In genomic region chr22:39039306-39040126, GRCh38 we compare ENCODE assay signal across 10 cellular contexts. TPM values are rescaled to one million over a fixed set of nuclear protein-coding genes. Genes with fewer than 3 reads are reported as not detected.
DNase-seq lines count a peak whose midpoint lies in the region; ATAC-seq, FAIRE-seq and TF ChIP-seq lines count a peak whose summit lies in the region.
"Had no signal": no experiment of that assay in that cellular context is flagged by ENCODE, and none has a peak within 500 bp of the region (broad histone marks: within the 10 kb centered on the region; RNA-seq: fewer than 3 reads in every experiment).

No MANE protein-coding gene starts in this region.

- H3K4me3 ChIP-seq in HCT116 (replicated peaks in 1 of 2; ENCODE audit: low read depth in 1 of 2, low read length in 2 of 2) (peak overlapping the region; percentile 28 to 30), K562 (no peak overlapping the region), neural progenitor cell (peak overlapping the region; percentile 31)

- H3K4me1 Mint-ChIP-seq in CD14-positive monocyte = peaks cover 24% of the 10 kb centered on the region
- H3K4me1 Mint-ChIP-seq in neural progenitor cell = peaks cover 34% of the 10 kb centered on the region

- 0 out of 2 replicates have a peak overlapping the region, but pooled peaks have one; percentile 17 for H3K9ac ChIP-seq in HCT116 (ENCODE audit: low read length)
- H3K9ac ChIP-seq in K562 (ENCODE audit: insufficient read depth in 1 of 2, low read depth in 2 of 2, low read length in 2 of 2) = no peak overlapping the region; a peak in 1 of 4 replicates
- H3K9ac ChIP-seq in neural progenitor cell = no peak overlapping the region

- H3K27me3 ChIP-seq in HCT116 (ENCODE audit: insufficient read depth, low read length) (no peaks in the 10 kb centered on the region), K562 (ENCODE audit: control insufficient read depth in 2 of 2, insufficient read depth in 2 of 2, low read length in 2 of 2) (no peaks in the 10 kb centered on the region), neural progenitor cell (no peaks in the 10 kb centered on the region)

- H4K20me1 ChIP-seq in HCT116 (ENCODE audit: insufficient read depth) = no peaks in the 10 kb centered on the region
- H4K20me1 ChIP-seq in K562 (replicated peaks; ENCODE audit: control insufficient read depth, insufficient read depth, low read length) = no peaks in the 10 kb centered on the region
- no peaks in the 10 kb centered on the region for H4K20me1 ChIP-seq in neural progenitor cell (ENCODE audit: low read depth)

- H3K4me3 Mint-ChIP-seq in CD14-positive monocyte (peak overlapping the region; percentile 79 to 82), neural progenitor cell (peak overlapping the region; percentile 79)

- H3K9me2 ChIP-seq in HCT116 (ENCODE audit: insufficient read depth) = no peaks in the 10 kb centered on the region

- peak overlapping the region; percentile 94 for H3K4me2 ChIP-seq in HCT116 (ENCODE audit: low read length)
- peak overlapping the region; percentile 49; the same call in 1 of the 2 replicates for H3K4me2 ChIP-seq in K562 (ENCODE audit: insufficient read depth, low read length)
- peak overlapping the region; percentile 90 for H3K4me2 ChIP-seq in neural progenitor cell

- POLR2A ChIA-PET in HCT116 (lab: Charles Lee) (no interaction called here), K562 (lab: Yijun Ruan, JAX) (interaction anchor here (1.1 kb wide), 1 partner anchor 55 kb away, joined by 3 read pairs; no protein-coding TSS in a partner anchor)

- 71% methylated on average over 15 of the region's 19 CpGs for WGBS in K562 (ENCODE audit: insufficient coverage, low coverage, missing lambda C conversion rate)

- FAIRE-seq in K562 (lab: Jason Lieb, UNC) = peak; percentile 75
- FAIRE-seq: G401.6 had no signal

- H3K27ac ChIP-seq in HCT116 (ENCODE audit: low read depth, low read length) (peak overlapping the region; percentile 87), K562 (ENCODE audit: extremely low read depth, low read depth, low read length) (no peak overlapping the region), neural progenitor cell (no peak overlapping the region)

- DNase-seq in CD14-positive monocyte (ENCODE audit: low spot score) (no peak), HCT116 (ENCODE audit: low read depth, low spot score) (no peak), K562 (ENCODE audit: extremely low read depth in 1 of 4, low spot score in 3 of 4) (no peak), neural progenitor cell (ENCODE audit: low spot score) (no peak), NCI-H446 treated with DMSO at 0.1 percent for 48 hours (lab: John Stamatoyannopoulos, UW) (no peak), cortex of kidney (lab: John Stamatoyannopoulos, UW) (no peak)
- DNase-seq: NCI-H1436 treated with DMSO at 0.1 percent for 48 hours had no signal

- RAD21 ChIA-PET in HCT116 (lab: Charles Lee; ENCODE audit: low non-redundant PET in 1 of 2, low total read pairs in 2 of 2, uncharacterized antibody in 2 of 2, unreplicated experiment in 2 of 2) = no interaction called here

- H3K27ac Mint-ChIP-seq in CD14-positive monocyte (peak overlapping the region in 6 of 7 donors; percentile 8 to 82 (median 44)), neural progenitor cell (peak overlapping the region; percentile 88)

- CTCF ChIA-PET in HCT116 (lab: Charles Lee) = no interaction called here
- CTCF ChIA-PET in K562 (lab: Yijun Ruan, JAX; ENCODE audit: low intra/inter-chr PET ratio) = no interaction called here

- ATAC-seq in HCT116 = no peak
- 0 out of 3 replicates have a peak, but pooled peaks have one; percentile 16 for ATAC-seq in K562
- ATAC-seq in HG02763 (IDR thresholded peaks at IDR 0.05; ENCODE audit: unreplicated experiment) = no peak
- no peak for ATAC-seq in GM18498 (IDR thresholded peaks at IDR 0.05; ENCODE audit: unreplicated experiment)

- intact Hi-C loops in CD14-positive monocyte (cut with micrococcal nuclease) (no loop called here), HCT116 (cut with micrococcal nuclease) (no loop called here), K562 (cut with micrococcal nuclease) (no loop called here)

- H3K4me1 ChIP-seq in HCT116 (ENCODE audit: control insufficient read depth in 1 of 2, insufficient read depth in 2 of 2, low read length in 2 of 2) (peaks cover 16 to 19% of the 10 kb centered on the region in 2 experiments; a peak in 3 of 4 replicates), K562 (replicated peaks in 1 of 2; ENCODE audit: control insufficient read depth in 2 of 2, insufficient read depth in 2 of 2, low read length in 2 of 2) (peaks cover 0 to 21% of the 10 kb centered on the region in 2 experiments; a peak in 4 of 5 replicates), neural progenitor cell (peaks cover 20% of the 10 kb centered on the region)

- H3K27me3 Mint-ChIP-seq in CD14-positive monocyte (ENCODE audit: low read depth in 3 of 3) (no peaks in the 10 kb centered on the region), neural progenitor cell (ENCODE audit: insufficient read depth, low read depth) (peaks cover 11% of the 10 kb centered on the region)

- in situ Hi-C loops in K562 (cut with MboI) = loop anchor here (5.0 kb wide), 1 partner anchor 38 kb away; the partner anchor contains the start of gene APOBEC3G

- H3F3A ChIP-seq in neural progenitor cell (ENCODE audit: low read depth) = peaks cover 12% of the 10 kb centered on the region

- H3K9me1 ChIP-seq in K562 (ENCODE audit: control insufficient read depth, insufficient read depth, low read length) = no peaks in the 10 kb centered on the region

- H3K9me3 ChIP-seq in HCT116 (ENCODE audit: control insufficient read depth in 1 of 2, insufficient read depth in 1 of 2, low read depth in 1 of 2, low read length in 2 of 2) (no peaks in the 10 kb centered on the region), K562 (replicated peaks; ENCODE audit: control insufficient read depth, insufficient read depth, low read depth, low read length) (no peaks in the 10 kb centered on the region), neural progenitor cell (ENCODE audit: low read depth) (no peaks in the 10 kb centered on the region)

- H3K36me3 Mint-ChIP-seq in CD14-positive monocyte (peaks cover 6 to 13% of the 10 kb centered on the region in 2 donors), neural progenitor cell (no peaks in the 10 kb centered on the region)

- BruUV-seq in HCT116 (replicated peaks; lab: Mats Ljungman, UMichigan) = no TSS peak
- no TSS peak for BruUV-seq in K562 (replicated peaks; lab: Mats Ljungman, UMichigan)

- TF ChIP-seq POLR2A in HCT116 (IDR thresholded peaks at IDR 0.05; ENCODE audit: borderline replicate concordance, extremely low read depth, insufficient read depth, insufficient read length) (no peak), K562 (conservative IDR thresholded peaks at IDR 0.05) (no peak)

- TF ChIP-seq CTCF in CD14-positive monocyte (IDR thresholded peaks at IDR 0.05) (no peak), HCT116 (IDR thresholded peaks at IDR 0.05 in 2 of 3, conservative IDR thresholded peaks at IDR 0.05 in 1 of 3; ENCODE audit: borderline replicate concordance in 1 of 3, insufficient read depth in 1 of 3, low read depth in 2 of 3, low read length in 2 of 3) (no peak), K562 (IDR thresholded peaks at IDR 0.05 in 2 of 3, conservative IDR thresholded peaks at IDR 0.05 in 1 of 3; ENCODE audit: insufficient read depth in 2 of 3, low read depth in 1 of 3, low read length in 3 of 3) (no peak), neural progenitor cell (IDR thresholded peaks at IDR 0.05) (no peak)

- H2AFZ ChIP-seq in HCT116 (ENCODE audit: low read depth, low read length, poor library complexity, severe bottlenecking) (no peak overlapping the region), K562 (ENCODE audit: low read depth, low read length) (no peak overlapping the region), neural progenitor cell (replicated peaks) (no peak overlapping the region)

- TF ChIP-seq RAD21 in HCT116 (IDR thresholded peaks at IDR 0.05; ENCODE audit: low read depth) (no peak), K562 (CRISPR knock-in tag; conservative IDR thresholded peaks at IDR 0.05 in 1 of 2, IDR thresholded peaks at IDR 0.05 in 1 of 2) (no peak)

- H3K36me3 ChIP-seq in HCT116 (ENCODE audit: control insufficient read depth in 1 of 2, insufficient read depth in 2 of 2, low read length in 2 of 2) = no peaks in the 10 kb centered on the region
- no peaks in the 10 kb centered on the region for H3K36me3 ChIP-seq in K562 (ENCODE audit: control insufficient read depth, insufficient read depth, low read length)
- H3K36me3 ChIP-seq in neural progenitor cell = no peaks in the 10 kb centered on the region

- H3K9me3 Mint-ChIP-seq in CD14-positive monocyte (peaks cover 0 to 1% (median 0%) of the 10 kb centered on the region in 7 donors), neural progenitor cell (no peaks in the 10 kb centered on the region)

- H3K79me2 ChIP-seq in HCT116 (ENCODE audit: insufficient read depth, low read length) = 0 out of 2 replicates have a peak, but pooled peaks cover 4% of the 10 kb centered on the region
- peaks cover 14% of the 10 kb centered on the region for H3K79me2 ChIP-seq in K562 (ENCODE audit: control insufficient read depth, insufficient read depth, low read length)
- H3K79me2 ChIP-seq in neural progenitor cell (ENCODE audit: low read depth) = no peaks in the 10 kb centered on the region

- TF ChIP-seq EP300 in K562 (IDR thresholded peaks at IDR 0.05; ENCODE audit: low read length) = no peak

RNA-seq across cellular contexts. Expression of gene APOBEC3F, which starts 1.1 kb away (rescaled TPM):
- polyA plus RNA-seq in CD14-positive monocyte = 1 to 10 TPM; 4.4 to 8.0 TPM
- 11.1 TPM for total RNA-seq in HCT116 (2021; ENCODE audit: unreplicated experiment)
- 7.9 and 9.7 TPM in 2 replicates for polyA plus RNA-seq in HCT116 (2012)
- 10.6 and 19.4 TPM in 2 replicates for total RNA-seq in K562 (2011; cell fraction: chromatin; rRNA removed; ENCODE audit: low replicate concordance)
- 12.4 and 13.3 TPM in 2 replicates for total RNA-seq in K562 (2011; cell fraction: nucleolus; rRNA removed)
- total RNA-seq in K562 (2011; cell fraction: nucleoplasm; rRNA removed) = 9.5 and 12.7 TPM in 2 replicates
- 1.6 and 2.4 TPM in 2 replicates for total RNA-seq in K562 (2014; rRNA removed)
- total RNA-seq in K562 (2014; rRNA removed; fragmentation: Illumina TruSeq; extraction: Trizol) = 0.80 and 1.1 TPM in 2 replicates
- total RNA-seq in K562 (2015; rRNA removed; fragmentation: Illumina TruSeq; extraction: Trizol) = 1.5 and 1.9 TPM in 2 replicates
- total RNA-seq in K562 (2021) = 3.3 and 5.0 TPM in 2 replicates
- 1.6 TPM in 2 replicates for polyA plus RNA-seq in K562 (2011; rRNA removed)
- polyA plus RNA-seq in K562 (2011; cell fraction: cytosol; rRNA removed) = 2.4 and 2.5 TPM in 2 replicates
- 2.4 and 2.7 TPM in 2 replicates for polyA plus RNA-seq in K562 (2011; cell fraction: nucleus; rRNA removed)
- polyA plus RNA-seq in K562 (2012) = 2.3 and 2.9 TPM in 2 replicates
- 2.2 and 2.7 TPM in 2 replicates for polyA plus RNA-seq in K562 (2014; fragmentation: Illumina TruSeq; extraction: Trizol)
- 1 to 10 TPM; 1.4 to 2.0 TPM for polyA plus RNA-seq in K562 (2014; fragmentation: Nextera tagmentation; extraction: Ambion mirVana)
- polyA plus RNA-seq in K562 (2014; rRNA removed) = 1.7 and 4.0 TPM in 2 replicates
- 2.8 and 3.4 TPM in 2 replicates for polyA minus RNA-seq in K562 (2011; rRNA and poly(A)+ RNA removed)
- polyA minus RNA-seq in K562 (2011; cell fraction: cytosol; rRNA and poly(A)+ RNA removed) = 0.73 and 2.1 TPM in 2 replicates
- 6.7 and 7.0 TPM in 2 replicates for polyA minus RNA-seq in K562 (2011; cell fraction: nucleus; rRNA and poly(A)+ RNA removed)
- 0.45 and 2.8 TPM in 2 replicates for total RNA-seq in neural progenitor cell (ENCODE audit: low replicate concordance)

RNA-seq across cellular contexts. Expression of gene APOBEC3D, which starts 18.6 kb away (rescaled TPM):
- 1 to 10 TPM; 1.7 to 2.0 TPM for polyA plus RNA-seq in CD14-positive monocyte
- total RNA-seq in HCT116 (2021; ENCODE audit: unreplicated experiment) = 3.3 TPM
- polyA plus RNA-seq in HCT116 (2012) = 1.1 and 1.8 TPM in 2 replicates
- total RNA-seq in K562 (2011; cell fraction: chromatin; rRNA removed; ENCODE audit: low replicate concordance) = 10.1 and 16.3 TPM in 2 replicates
- total RNA-seq in K562 (2011; cell fraction: nucleolus; rRNA removed) = 8.8 and 9.8 TPM in 2 replicates
- total RNA-seq in K562 (2011; cell fraction: nucleoplasm; rRNA removed) = 10.0 and 11.8 TPM in 2 replicates
- total RNA-seq in K562 (2014; rRNA removed) = 4.3 and 6.4 TPM in 2 replicates
- 3.0 and 3.7 TPM in 2 replicates for total RNA-seq in K562 (2014; rRNA removed; fragmentation: Illumina TruSeq; extraction: Trizol)
- 6.4 and 6.8 TPM in 2 replicates for total RNA-seq in K562 (2015; rRNA removed; fragmentation: Illumina TruSeq; extraction: Trizol)
- 9.1 and 9.6 TPM in 2 replicates for total RNA-seq in K562 (2021)
- 5.1 and 6.0 TPM in 2 replicates for polyA plus RNA-seq in K562 (2011; rRNA removed)
- 4.1 and 8.9 TPM in 2 replicates for polyA plus RNA-seq in K562 (2011; cell fraction: cytosol; rRNA removed)
- polyA plus RNA-seq in K562 (2011; cell fraction: nucleus; rRNA removed) = 3.5 and 7.3 TPM in 2 replicates
- 7.0 and 7.2 TPM in 2 replicates for polyA plus RNA-seq in K562 (2012)
- 6.6 and 7.4 TPM in 2 replicates for polyA plus RNA-seq in K562 (2014; fragmentation: Illumina TruSeq; extraction: Trizol)
- polyA plus RNA-seq in K562 (2014; fragmentation: Nextera tagmentation; extraction: Ambion mirVana) = 1 to 10 TPM; 4.7 to 8.4 TPM
- polyA plus RNA-seq in K562 (2014; rRNA removed) = 4.4 and 6.0 TPM in 2 replicates
- polyA minus RNA-seq in K562 (2011; rRNA and poly(A)+ RNA removed) = 6.0 and 7.8 TPM in 2 replicates
- polyA minus RNA-seq in K562 (2011; cell fraction: cytosol; rRNA and poly(A)+ RNA removed) = 2.6 and 5.6 TPM in 2 replicates
- polyA minus RNA-seq in K562 (2011; cell fraction: nucleus; rRNA and poly(A)+ RNA removed) = 1.3 and 1.8 TPM in 2 replicates
- 0.26 and 0.87 TPM in 2 replicates for total RNA-seq in neural progenitor cell (ENCODE audit: low replicate concordance)

RNA-seq across cellular contexts. Expression of gene APOBEC3C, which starts 25.5 kb away (rescaled TPM):
- 10 to 100 TPM; 69.4 to 86.3 TPM for polyA plus RNA-seq in CD14-positive monocyte
- 40.2 TPM for total RNA-seq in HCT116 (2021; ENCODE audit: unreplicated experiment)
- polyA plus RNA-seq in HCT116 (2012) = 34.2 and 37.9 TPM in 2 replicates
- 12.1 and 20.9 TPM in 2 replicates for total RNA-seq in K562 (2011; cell fraction: chromatin; rRNA removed; ENCODE audit: low replicate concordance)
- 11.8 and 13.8 TPM in 2 replicates for total RNA-seq in K562 (2011; cell fraction: nucleolus; rRNA removed)
- total RNA-seq in K562 (2011; cell fraction: nucleoplasm; rRNA removed) = 19.7 and 42.2 TPM in 2 replicates
- 12.4 and 15.1 TPM in 2 replicates for total RNA-seq in K562 (2014; rRNA removed)
- total RNA-seq in K562 (2014; rRNA removed; fragmentation: Illumina TruSeq; extraction: Trizol) = 14.4 and 15.6 TPM in 2 replicates
- total RNA-seq in K562 (2015; rRNA removed; fragmentation: Illumina TruSeq; extraction: Trizol) = 15.8 and 15.9 TPM in 2 replicates
- 90.1 and 90.9 TPM in 2 replicates for total RNA-seq in K562 (2021)
- polyA plus RNA-seq in K562 (2011; rRNA removed) = 44.4 and 54.7 TPM in 2 replicates
- polyA plus RNA-seq in K562 (2011; cell fraction: cytosol; rRNA removed) = 47.1 and 53.6 TPM in 2 replicates
- polyA plus RNA-seq in K562 (2011; cell fraction: nucleus; rRNA removed) = 24.0 and 25.6 TPM in 2 replicates
- polyA plus RNA-seq in K562 (2012) = 76.3 and 80.4 TPM in 2 replicates
- 116 and 118 TPM in 2 replicates for polyA plus RNA-seq in K562 (2014; fragmentation: Illumina TruSeq; extraction: Trizol)
- polyA plus RNA-seq in K562 (2014; fragmentation: Nextera tagmentation; extraction: Ambion mirVana) = 100 to 1,000 TPM; 226 to 285 TPM
- 55.5 and 59.8 TPM in 2 replicates for polyA plus RNA-seq in K562 (2014; rRNA removed)
- 24.1 and 28.9 TPM in 2 replicates for polyA minus RNA-seq in K562 (2011; rRNA and poly(A)+ RNA removed)
- polyA minus RNA-seq in K562 (2011; cell fraction: cytosol; rRNA and poly(A)+ RNA removed) = 30.9 and 31.5 TPM in 2 replicates
- 4.7 and 7.6 TPM in 2 replicates for polyA minus RNA-seq in K562 (2011; cell fraction: nucleus; rRNA and poly(A)+ RNA removed)
- 3.0 and 4.6 TPM in 2 replicates for total RNA-seq in neural progenitor cell (ENCODE audit: low replicate concordance)

RNA-seq across cellular contexts. Expression of gene APOBEC3G, which starts 37.6 kb away (rescaled TPM):
- polyA plus RNA-seq in CD14-positive monocyte (10 to 100 TPM; 64.5 to 73.6 TPM), K562 (2011; rRNA removed) (6.8 and 12.6 TPM in 2 replicates), K562 (2014; fragmentation: Illumina TruSeq; extraction: Trizol) (9.1 and 12.0 TPM in 2 replicates), K562 (2014; fragmentation: Nextera tagmentation; extraction: Ambion mirVana) (10 to 100 TPM; 20.4 to 20.8 TPM), K562 (2014; rRNA removed) (11.4 and 14.3 TPM in 2 replicates)
- total RNA-seq in HCT116 (2021; ENCODE audit: unreplicated experiment) (0.71 TPM), K562 (2014; rRNA removed) (7.8 and 8.2 TPM in 2 replicates), K562 (2014; rRNA removed; fragmentation: Illumina TruSeq; extraction: Trizol) (7.1 and 7.2 TPM in 2 replicates), K562 (2015; rRNA removed; fragmentation: Illumina TruSeq; extraction: Trizol) (5.2 and 5.3 TPM in 2 replicates), K562 (2021) (6.2 and 6.6 TPM in 2 replicates), neural progenitor cell (ENCODE audit: low replicate concordance) (0.30 and 0.90 TPM in 2 replicates)
- polyA plus RNA-seq in HCT116 (2012) = 1.1 and 1.4 TPM in 2 replicates
- total RNA-seq in K562 (2011; cell fraction: chromatin; rRNA removed; ENCODE audit: low replicate concordance) = 9.8 and 25.1 TPM in 2 replicates
- total RNA-seq in K562 (2011; cell fraction: nucleolus; rRNA removed) = 18.3 and 21.7 TPM in 2 replicates
- total RNA-seq in K562 (2011; cell fraction: nucleoplasm; rRNA removed) = 14.8 and 18.6 TPM in 2 replicates
- 6.6 and 11.1 TPM in 2 replicates for polyA plus RNA-seq in K562 (2011; cell fraction: cytosol; rRNA removed)
- 5.5 and 10.5 TPM in 2 replicates for polyA plus RNA-seq in K562 (2011; cell fraction: nucleus; rRNA removed)
- 6.7 and 14.8 TPM in 2 replicates for polyA plus RNA-seq in K562 (2012)
- 6.3 and 11.5 TPM in 2 replicates for polyA minus RNA-seq in K562 (2011; rRNA and poly(A)+ RNA removed)
- 4.2 and 6.1 TPM in 2 replicates for polyA minus RNA-seq in K562 (2011; cell fraction: cytosol; rRNA and poly(A)+ RNA removed)
- polyA minus RNA-seq in K562 (2011; cell fraction: nucleus; rRNA and poly(A)+ RNA removed) = 6.1 and 7.0 TPM in 2 replicates

RNA-seq across cellular contexts. Expression of gene APOBEC3B, which starts 57.4 kb away (rescaled TPM):
- 10 to 100 TPM in 1 of 2 donors, under 1 TPM in 1; 0.40 to 12.6 TPM for polyA plus RNA-seq in CD14-positive monocyte
- 10.3 TPM for total RNA-seq in HCT116 (2021; ENCODE audit: unreplicated experiment)
- 33.4 and 35.2 TPM in 2 replicates for polyA plus RNA-seq in HCT116 (2012)
- 5.5 and 9.0 TPM in 2 replicates for total RNA-seq in K562 (2011; cell fraction: chromatin; rRNA removed; ENCODE audit: low replicate concordance)
- total RNA-seq in K562 (2011; cell fraction: nucleolus; rRNA removed) = 9.2 and 9.3 TPM in 2 replicates
- 7.9 and 8.4 TPM in 2 replicates for total RNA-seq in K562 (2011; cell fraction: nucleoplasm; rRNA removed)
- total RNA-seq in K562 (2014; rRNA removed) = 29.3 and 38.4 TPM in 2 replicates
- 6.6 and 6.8 TPM in 2 replicates for total RNA-seq in K562 (2014; rRNA removed; fragmentation: Illumina TruSeq; extraction: Trizol)
- total RNA-seq in K562 (2015; rRNA removed; fragmentation: Illumina TruSeq; extraction: Trizol) = 5.9 and 7.1 TPM in 2 replicates
- total RNA-seq in K562 (2021) = 43.2 and 43.6 TPM in 2 replicates
- 16.7 and 39.5 TPM in 2 replicates for polyA plus RNA-seq in K562 (2011; rRNA removed)
- 27.9 and 68.7 TPM in 2 replicates for polyA plus RNA-seq in K562 (2011; cell fraction: cytosol; rRNA removed)
- 10.0 and 16.1 TPM in 2 replicates for polyA plus RNA-seq in K562 (2011; cell fraction: nucleus; rRNA removed)
- 41.8 and 64.6 TPM in 2 replicates for polyA plus RNA-seq in K562 (2012)
- 57.9 and 62.9 TPM in 2 replicates for polyA plus RNA-seq in K562 (2014; fragmentation: Illumina TruSeq; extraction: Trizol)
- 100 to 1,000 TPM; 160 to 166 TPM for polyA plus RNA-seq in K562 (2014; fragmentation: Nextera tagmentation; extraction: Ambion mirVana)
- polyA plus RNA-seq in K562 (2014; rRNA removed) = 49.5 and 58.1 TPM in 2 replicates
- polyA minus RNA-seq in K562 (2011; rRNA and poly(A)+ RNA removed) = 12.6 and 31.1 TPM in 2 replicates
- 10.2 and 18.5 TPM in 2 replicates for polyA minus RNA-seq in K562 (2011; cell fraction: cytosol; rRNA and poly(A)+ RNA removed)
- 3.0 TPM in 2 replicates for polyA minus RNA-seq in K562 (2011; cell fraction: nucleus; rRNA and poly(A)+ RNA removed)
- total RNA-seq in neural progenitor cell (ENCODE audit: low replicate concordance) = not detected in 2 replicates
